Comparison of ENCODE assay signal across 1 cellular context in the genomic region with DNA sequence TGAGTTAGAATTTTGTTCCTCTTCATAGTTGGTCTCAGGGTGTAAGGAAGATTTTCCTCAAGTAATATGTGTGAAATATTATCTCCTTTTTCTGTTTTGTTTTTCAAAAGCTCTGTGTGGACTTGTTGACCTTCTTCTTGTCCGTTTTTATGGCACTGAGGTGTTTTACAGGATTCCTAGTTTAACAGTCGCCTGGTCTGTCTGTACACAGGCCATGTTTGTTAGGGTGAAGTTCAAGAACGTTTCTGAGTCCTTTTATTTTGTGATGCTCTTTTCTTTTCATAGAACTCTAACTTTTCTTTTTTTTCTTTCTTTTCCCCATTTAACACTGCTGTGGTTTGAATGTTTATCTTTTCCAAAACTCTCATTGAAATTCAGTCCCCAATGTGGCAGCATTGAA.
A peak's percentile ranks its signal among the peaks of the same experiment; 100 is the strongest.
TF ChIP-seq lines count a peak whose summit lies in the region.

No MANE protein-coding gene starts in this region.

TF ChIP-seq in HepG2, 621 proteins besides CTCF, POLR2A, EP300 and RAD21:
- TF ChIP-seq ZNF33A (CRISPR knock-in tag; IDR thresholded peaks at IDR 0.05; ENCODE audit: borderline replicate concordance) = no peak
- TF ChIP-seq ERF (CRISPR knock-in tag; IDR thresholded peaks at IDR 0.05) = no peak
- TF ChIP-seq, protein P1, sequence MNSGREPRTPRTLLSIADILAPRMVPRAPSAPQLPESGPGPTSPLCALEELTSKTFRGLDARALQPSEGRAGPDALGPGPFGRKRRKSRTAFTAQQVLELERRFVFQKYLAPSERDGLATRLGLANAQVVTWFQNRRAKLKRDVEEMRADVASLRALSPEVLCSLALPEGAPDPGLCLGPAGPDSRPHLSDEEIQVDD (CRISPR knock-in tag; IDR thresholded peaks at IDR 0.05; ENCODE audit: borderline replicate concordance) = no peak
- TF ChIP-seq TCF7 (IDR thresholded peaks at IDR 0.05; ENCODE audit: low read depth) = no peak
- no peak for TF ChIP-seq ZBTB8A (CRISPR knock-in tag; IDR thresholded peaks at IDR 0.05; ENCODE audit: borderline replicate concordance, low read depth)
- no peak for TF ChIP-seq SOX13 (IDR thresholded peaks at IDR 0.05)
- 0 out of 4 replicates have a peak, but pooled peaks of 1 of the 2 experiments have one; percentile 15 for TF ChIP-seq SOX13 (CRISPR knock-in tag; conservative IDR thresholded peaks at IDR 0.05 in 1 of 2, IDR thresholded peaks at IDR 0.05 in 1 of 2)
- TF ChIP-seq HNF4A (CRISPR knock-in tag; IDR thresholded peaks at IDR 0.05) = peak; percentile 38; the same call in 1 of the 2 replicates
- TF ChIP-seq RORA (CRISPR knock-in tag; IDR thresholded peaks at IDR 0.05) = no peak
- TF ChIP-seq, protein P2, sequence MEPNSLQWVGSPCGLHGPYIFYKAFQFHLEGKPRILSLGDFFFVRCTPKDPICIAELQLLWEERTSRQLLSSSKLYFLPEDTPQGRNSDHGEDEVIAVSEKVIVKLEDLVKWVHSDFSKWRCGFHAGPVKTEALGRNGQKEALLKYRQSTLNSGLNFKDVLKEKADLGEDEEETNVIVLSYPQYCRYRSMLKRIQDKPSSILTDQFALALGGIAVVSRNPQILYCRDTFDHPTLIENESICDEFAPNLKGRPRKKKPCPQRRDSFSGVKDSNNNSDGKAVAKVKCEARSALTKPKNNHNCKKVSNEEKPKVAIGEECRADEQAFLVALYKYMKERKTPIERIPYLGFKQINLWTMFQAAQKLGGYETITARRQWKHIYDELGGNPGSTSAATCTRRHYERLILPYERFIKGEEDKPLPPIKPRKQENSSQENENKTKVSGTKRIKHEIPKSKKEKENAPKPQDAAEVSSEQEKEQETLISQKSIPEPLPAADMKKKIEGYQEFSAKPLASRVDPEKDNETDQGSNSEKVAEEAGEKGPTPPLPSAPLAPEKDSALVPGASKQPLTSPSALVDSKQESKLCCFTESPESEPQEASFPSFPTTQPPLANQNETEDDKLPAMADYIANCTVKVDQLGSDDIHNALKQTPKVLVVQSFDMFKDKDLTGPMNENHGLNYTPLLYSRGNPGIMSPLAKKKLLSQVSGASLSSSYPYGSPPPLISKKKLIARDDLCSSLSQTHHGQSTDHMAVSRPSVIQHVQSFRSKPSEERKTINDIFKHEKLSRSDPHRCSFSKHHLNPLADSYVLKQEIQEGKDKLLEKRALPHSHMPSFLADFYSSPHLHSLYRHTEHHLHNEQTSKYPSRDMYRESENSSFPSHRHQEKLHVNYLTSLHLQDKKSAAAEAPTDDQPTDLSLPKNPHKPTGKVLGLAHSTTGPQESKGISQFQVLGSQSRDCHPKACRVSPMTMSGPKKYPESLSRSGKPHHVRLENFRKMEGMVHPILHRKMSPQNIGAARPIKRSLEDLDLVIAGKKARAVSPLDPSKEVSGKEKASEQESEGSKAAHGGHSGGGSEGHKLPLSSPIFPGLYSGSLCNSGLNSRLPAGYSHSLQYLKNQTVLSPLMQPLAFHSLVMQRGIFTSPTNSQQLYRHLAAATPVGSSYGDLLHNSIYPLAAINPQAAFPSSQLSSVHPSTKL (CRISPR knock-in tag; IDR thresholded peaks at IDR 0.05) = 0 out of 2 replicates have a peak, but pooled peaks have one; percentile 26
- TF ChIP-seq PPARG (CRISPR knock-in tag; conservative IDR thresholded peaks at IDR 0.05) = peak; percentile 55; the same call in 1 of the 2 replicates
- peak; percentile 65 for TF ChIP-seq RARA (CRISPR knock-in tag; IDR thresholded peaks at IDR 0.05)
- no peak for TF ChIP-seq POLR2G (IDR thresholded peaks at IDR 0.05; ENCODE audit: low read depth, low read length)
- no peak for TF ChIP-seq FOXA1 (IDR thresholded peaks at IDR 0.05)
- TF ChIP-seq FOXA1 (CRISPR knock-in tag; IDR thresholded peaks at IDR 0.05) = peak; percentile 41; the same call in 1 of the 2 replicates
- TF ChIP-seq, protein P3, sequence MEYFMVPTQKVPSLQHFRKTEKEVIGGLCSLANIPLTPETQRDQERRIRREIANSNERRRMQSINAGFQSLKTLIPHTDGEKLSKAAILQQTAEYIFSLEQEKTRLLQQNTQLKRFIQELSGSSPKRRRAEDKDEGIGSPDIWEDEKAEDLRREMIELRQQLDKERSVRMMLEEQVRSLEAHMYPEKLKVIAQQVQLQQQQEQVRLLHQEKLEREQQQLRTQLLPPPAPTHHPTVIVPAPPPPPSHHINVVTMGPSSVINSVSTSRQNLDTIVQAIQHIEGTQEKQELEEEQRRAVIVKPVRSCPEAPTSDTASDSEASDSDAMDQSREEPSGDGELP (IDR thresholded peaks at IDR 0.05; ENCODE audit: borderline replicate concordance, low read depth) = peak; percentile 40; the same call in 1 of the 2 replicates
- TF ChIP-seq FOXA3 (CRISPR knock-in tag; IDR thresholded peaks at IDR 0.05) = peak; percentile 46; the same call in 1 of the 2 replicates
- no peak for TF ChIP-seq ZNF776 (CRISPR knock-in tag; IDR thresholded peaks at IDR 0.05)
- TF ChIP-seq ZFP36 (IDR thresholded peaks at IDR 0.05; ENCODE audit: borderline replicate concordance, low read depth, low read length, partially characterized antibody) = no peak
- TF ChIP-seq, protein P4, sequence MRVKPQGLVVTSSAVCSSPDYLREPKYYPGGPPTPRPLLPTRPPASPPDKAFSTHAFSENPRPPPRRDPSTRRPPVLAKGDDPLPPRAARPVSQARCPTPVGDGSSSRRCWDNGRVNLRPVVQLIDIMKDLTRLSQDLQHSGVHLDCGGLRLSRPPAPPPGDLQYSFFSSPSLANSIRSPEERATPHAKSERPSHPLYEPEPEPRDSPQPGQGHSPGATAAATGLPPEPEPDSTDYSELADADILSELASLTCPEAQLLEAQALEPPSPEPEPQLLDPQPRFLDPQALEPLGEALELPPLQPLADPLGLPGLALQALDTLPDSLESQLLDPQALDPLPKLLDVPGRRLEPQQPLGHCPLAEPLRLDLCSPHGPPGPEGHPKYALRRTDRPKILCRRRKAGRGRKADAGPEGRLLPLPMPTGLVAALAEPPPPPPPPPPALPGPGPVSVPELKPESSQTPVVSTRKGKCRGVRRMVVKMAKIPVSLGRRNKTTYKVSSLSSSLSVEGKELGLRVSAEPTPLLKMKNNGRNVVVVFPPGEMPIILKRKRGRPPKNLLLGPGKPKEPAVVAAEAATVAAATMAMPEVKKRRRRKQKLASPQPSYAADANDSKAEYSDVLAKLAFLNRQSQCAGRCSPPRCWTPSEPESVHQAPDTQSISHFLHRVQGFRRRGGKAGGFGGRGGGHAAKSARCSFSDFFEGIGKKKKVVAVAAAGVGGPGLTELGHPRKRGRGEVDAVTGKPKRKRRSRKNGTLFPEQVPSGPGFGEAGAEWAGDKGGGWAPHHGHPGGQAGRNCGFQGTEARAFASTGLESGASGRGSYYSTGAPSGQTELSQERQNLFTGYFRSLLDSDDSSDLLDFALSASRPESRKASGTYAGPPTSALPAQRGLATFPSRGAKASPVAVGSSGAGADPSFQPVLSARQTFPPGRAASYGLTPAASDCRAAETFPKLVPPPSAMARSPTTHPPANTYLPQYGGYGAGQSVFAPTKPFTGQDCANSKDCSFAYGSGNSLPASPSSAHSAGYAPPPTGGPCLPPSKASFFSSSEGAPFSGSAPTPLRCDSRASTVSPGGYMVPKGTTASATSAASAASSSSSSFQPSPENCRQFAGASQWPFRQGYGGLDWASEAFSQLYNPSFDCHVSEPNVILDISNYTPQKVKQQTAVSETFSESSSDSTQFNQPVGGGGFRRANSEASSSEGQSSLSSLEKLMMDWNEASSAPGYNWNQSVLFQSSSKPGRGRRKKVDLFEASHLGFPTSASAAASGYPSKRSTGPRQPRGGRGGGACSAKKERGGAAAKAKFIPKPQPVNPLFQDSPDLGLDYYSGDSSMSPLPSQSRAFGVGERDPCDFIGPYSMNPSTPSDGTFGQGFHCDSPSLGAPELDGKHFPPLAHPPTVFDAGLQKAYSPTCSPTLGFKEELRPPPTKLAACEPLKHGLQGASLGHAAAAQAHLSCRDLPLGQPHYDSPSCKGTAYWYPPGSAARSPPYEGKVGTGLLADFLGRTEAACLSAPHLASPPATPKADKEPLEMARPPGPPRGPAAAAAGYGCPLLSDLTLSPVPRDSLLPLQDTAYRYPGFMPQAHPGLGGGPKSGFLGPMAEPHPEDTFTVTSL (CRISPR knock-in tag; IDR thresholded peaks at IDR 0.05; ENCODE audit: borderline replicate concordance) = no peak; the same call in 1 of the 2 replicates
- 0 out of 2 replicates have a peak, but pooled peaks have one; percentile 35 for TF ChIP-seq RXRB (CRISPR knock-in tag; IDR thresholded peaks at IDR 0.05; ENCODE audit: borderline replicate concordance)
- TF ChIP-seq, protein P5, sequence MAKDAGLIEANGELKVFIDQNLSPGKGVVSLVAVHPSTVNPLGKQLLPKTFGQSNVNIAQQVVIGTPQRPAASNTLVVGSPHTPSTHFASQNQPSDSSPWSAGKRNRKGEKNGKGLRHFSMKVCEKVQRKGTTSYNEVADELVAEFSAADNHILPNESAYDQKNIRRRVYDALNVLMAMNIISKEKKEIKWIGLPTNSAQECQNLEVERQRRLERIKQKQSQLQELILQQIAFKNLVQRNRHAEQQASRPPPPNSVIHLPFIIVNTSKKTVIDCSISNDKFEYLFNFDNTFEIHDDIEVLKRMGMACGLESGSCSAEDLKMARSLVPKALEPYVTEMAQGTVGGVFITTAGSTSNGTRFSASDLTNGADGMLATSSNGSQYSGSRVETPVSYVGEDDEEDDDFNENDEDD (CRISPR knock-in tag; IDR thresholded peaks at IDR 0.05; ENCODE audit: borderline replicate concordance) = no peak
- no peak for TF ChIP-seq TCF7L2 (IDR thresholded peaks at IDR 0.05; ENCODE audit: low read depth, low read length)
- TF ChIP-seq BCL6 (CRISPR knock-in tag; IDR thresholded peaks at IDR 0.05) = 0 out of 2 replicates have a peak, but pooled peaks have one; percentile 22
- TF ChIP-seq GATAD2A (CRISPR knock-in tag; IDR thresholded peaks at IDR 0.05) = 0 out of 2 replicates have a peak, but pooled peaks have one; percentile 10
- TF ChIP-seq ZNF550 (CRISPR knock-in tag; IDR thresholded peaks at IDR 0.05; ENCODE audit: borderline replicate concordance) = no peak
- no peak for TF ChIP-seq NKX3-1 (CRISPR knock-in tag; IDR thresholded peaks at IDR 0.05)
- no peak for TF ChIP-seq ZNF589 (CRISPR knock-in tag; conservative IDR thresholded peaks at IDR 0.05)
- no peak for TF ChIP-seq ZNF317 (CRISPR knock-in tag; IDR thresholded peaks at IDR 0.05)
- TF ChIP-seq, protein P6, sequence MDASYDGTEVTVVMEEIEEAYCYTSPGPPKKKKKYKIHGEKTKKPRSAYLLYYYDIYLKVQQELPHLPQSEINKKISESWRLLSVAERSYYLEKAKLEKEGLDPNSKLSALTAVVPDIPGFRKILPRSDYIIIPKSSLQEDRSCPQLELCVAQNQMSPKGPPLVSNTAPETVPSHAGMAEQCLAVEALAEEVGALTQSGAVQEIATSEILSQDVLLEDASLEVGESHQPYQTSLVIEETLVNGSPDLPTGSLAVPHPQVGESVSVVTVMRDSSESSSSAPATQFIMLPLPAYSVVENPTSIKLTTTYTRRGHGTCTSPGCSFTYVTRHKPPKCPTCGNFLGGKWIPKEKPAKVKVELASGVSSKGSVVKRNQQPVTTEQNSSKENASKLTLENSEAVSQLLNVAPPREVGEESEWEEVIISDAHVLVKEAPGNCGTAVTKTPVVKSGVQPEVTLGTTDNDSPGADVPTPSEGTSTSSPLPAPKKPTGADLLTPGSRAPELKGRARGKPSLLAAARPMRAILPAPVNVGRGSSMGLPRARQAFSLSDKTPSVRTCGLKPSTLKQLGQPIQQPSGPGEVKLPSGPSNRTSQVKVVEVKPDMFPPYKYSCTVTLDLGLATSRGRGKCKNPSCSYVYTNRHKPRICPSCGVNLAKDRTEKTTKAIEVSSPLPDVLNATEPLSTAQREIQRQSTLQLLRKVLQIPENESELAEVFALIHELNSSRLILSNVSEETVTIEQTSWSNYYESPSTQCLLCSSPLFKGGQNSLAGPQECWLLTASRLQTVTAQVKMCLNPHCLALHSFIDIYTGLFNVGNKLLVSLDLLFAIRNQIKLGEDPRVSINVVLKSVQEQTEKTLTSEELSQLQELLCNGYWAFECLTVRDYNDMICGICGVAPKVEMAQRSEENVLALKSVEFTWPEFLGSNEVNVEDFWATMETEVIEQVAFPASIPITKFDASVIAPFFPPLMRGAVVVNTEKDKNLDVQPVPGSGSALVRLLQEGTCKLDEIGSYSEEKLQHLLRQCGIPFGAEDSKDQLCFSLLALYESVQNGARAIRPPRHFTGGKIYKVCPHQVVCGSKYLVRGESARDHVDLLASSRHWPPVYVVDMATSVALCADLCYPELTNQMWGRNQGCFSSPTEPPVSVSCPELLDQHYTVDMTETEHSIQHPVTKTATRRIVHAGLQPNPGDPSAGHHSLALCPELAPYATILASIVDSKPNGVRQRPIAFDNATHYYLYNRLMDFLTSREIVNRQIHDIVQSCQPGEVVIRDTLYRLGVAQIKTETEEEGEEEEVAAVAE (CRISPR knock-in tag; IDR thresholded peaks at IDR 0.05; ENCODE audit: borderline replicate concordance) = no peak
- no peak for TF ChIP-seq SRY (CRISPR knock-in tag; IDR thresholded peaks at IDR 0.05)
- TF ChIP-seq, protein P7, sequence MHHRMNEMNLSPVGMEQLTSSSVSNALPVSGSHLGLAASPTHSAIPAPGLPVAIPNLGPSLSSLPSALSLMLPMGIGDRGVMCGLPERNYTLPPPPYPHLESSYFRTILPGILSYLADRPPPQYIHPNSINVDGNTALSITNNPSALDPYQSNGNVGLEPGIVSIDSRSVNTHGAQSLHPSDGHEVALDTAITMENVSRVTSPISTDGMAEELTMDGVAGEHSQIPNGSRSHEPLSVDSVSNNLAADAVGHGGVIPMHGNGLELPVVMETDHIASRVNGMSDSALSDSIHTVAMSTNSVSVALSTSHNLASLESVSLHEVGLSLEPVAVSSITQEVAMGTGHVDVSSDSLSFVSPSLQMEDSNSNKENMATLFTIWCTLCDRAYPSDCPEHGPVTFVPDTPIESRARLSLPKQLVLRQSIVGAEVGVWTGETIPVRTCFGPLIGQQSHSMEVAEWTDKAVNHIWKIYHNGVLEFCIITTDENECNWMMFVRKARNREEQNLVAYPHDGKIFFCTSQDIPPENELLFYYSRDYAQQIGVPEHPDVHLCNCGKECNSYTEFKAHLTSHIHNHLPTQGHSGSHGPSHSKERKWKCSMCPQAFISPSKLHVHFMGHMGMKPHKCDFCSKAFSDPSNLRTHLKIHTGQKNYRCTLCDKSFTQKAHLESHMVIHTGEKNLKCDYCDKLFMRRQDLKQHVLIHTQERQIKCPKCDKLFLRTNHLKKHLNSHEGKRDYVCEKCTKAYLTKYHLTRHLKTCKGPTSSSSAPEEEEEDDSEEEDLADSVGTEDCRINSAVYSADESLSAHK (CRISPR knock-in tag; IDR thresholded peaks at IDR 0.05; ENCODE audit: borderline replicate concordance) = no peak
- TF ChIP-seq, protein P8, sequence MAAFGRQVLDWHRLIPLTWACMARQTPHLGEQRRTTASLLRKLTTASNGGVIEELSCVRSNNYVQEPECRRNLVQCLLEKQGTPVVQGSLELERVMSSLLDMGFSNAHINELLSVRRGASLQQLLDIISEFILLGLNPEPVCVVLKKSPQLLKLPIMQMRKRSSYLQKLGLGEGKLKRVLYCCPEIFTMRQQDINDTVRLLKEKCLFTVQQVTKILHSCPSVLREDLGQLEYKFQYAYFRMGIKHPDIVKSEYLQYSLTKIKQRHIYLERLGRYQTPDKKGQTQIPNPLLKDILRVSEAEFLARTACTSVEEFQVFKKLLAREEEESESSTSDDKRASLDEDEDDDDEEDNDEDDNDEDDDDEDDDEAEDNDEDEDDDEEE (CRISPR knock-in tag; IDR thresholded peaks at IDR 0.05) = no peak
- TF ChIP-seq ZNF468 (CRISPR knock-in tag; IDR thresholded peaks at IDR 0.05) = no peak
